Comparison of ENCODE assay signal across 10 cellular contexts in genomic region chr17:72977768-72978417, GRCh38.
A peak's percentile ranks its signal among the peaks of the same experiment; 100 is the strongest.
DNase-seq lines count a peak whose midpoint lies in the region; ATAC-seq and TF ChIP-seq lines count a peak whose summit lies in the region.
"Had no signal": no experiment of that assay in that cellular context is flagged by ENCODE, and none has a peak within 500 bp of the region (broad histone marks: within the 10 kb centered on the region; RNA-seq: fewer than 3 reads in every experiment).

No MANE protein-coding gene starts in this region.

- no peaks in the 10 kb centered on the region for H3K79me2 ChIP-seq in GM23248 (ENCODE audit: insufficient read depth)

- no peaks in the 10 kb centered on the region for H4K20me1 ChIP-seq in GM23248 (ENCODE audit: insufficient read depth)

- WGBS in GM23248 (ENCODE audit: low coverage in 1 of 2, low lambda C conversion rate in 2 of 2, missing lambda C conversion rate in 2 of 2), 2 experiments = 92 to 93% methylated on average over 20 of the region's 20 CpGs
- WGBS in testis, 2 donors = 83 to 84% methylated on average over 20 of the region's 20 CpGs

- TF ChIP-seq CTCF in testis (IDR thresholded peaks at IDR 0.05) = no peak

- peak; percentile 16 for DNase-seq in GM23248
- DNase-seq in NOMO-1 treated with dmso at 0.1 percent for 144 hours (lab: John Stamatoyannopoulos, UW; ENCODE audit: unreplicated experiment) = peak; percentile 34
- DNase-seq in AML-193 (lab: John Stamatoyannopoulos, UW) = no peak
- no peak for DNase-seq in testis
- DNase-seq: stimulated activated CD4-positive, alpha-beta T cell treated with anti-CD3 and anti-CD28 coated beads, Interleukin-12 subunit alpha, Interleukin-12 subunit beta, amount 100 ng/mL, for 4 hours had no signal

- in situ Hi-C loops in GM23248 (cut with MboI) = loop anchor here (25.0 kb wide), 2 partner anchors 184 to 416 kb away; partner anchors contain the start of gene SSTR2

- H3K27ac ChIP-seq in GM23248 = peak overlapping the region; percentile 82; the same call in 1 of the 2 replicates
- no peak overlapping the region for H3K27ac ChIP-seq in duodenal mucosa (ENCODE audit: low read depth, low read length)
- peak overlapping the region; percentile 6 for H3K27ac ChIP-seq in rectal smooth muscle tissue (ENCODE audit: low read depth, low read length)
- peak overlapping the region in 1 of 2 donors; percentile 34 for H3K27ac ChIP-seq in testis

- H3K4me3 ChIP-seq in GM23248 (no peak overlapping the region), duodenal mucosa (ENCODE audit: low read depth in 1 of 2, low read length in 2 of 2) (peak overlapping the region; percentile 8 to 15), rectal smooth muscle tissue (ENCODE audit: low read length) (no peak overlapping the region), testis (no peak overlapping the region)

- no peak overlapping the region for H3K9ac ChIP-seq in GM23248
- H3K9ac ChIP-seq in duodenal mucosa (ENCODE audit: low read depth in 1 of 2, low read length in 2 of 2) = peak overlapping the region; percentile 13 to 42
- H3K9ac ChIP-seq in rectal smooth muscle tissue (ENCODE audit: low read length) = no peak overlapping the region

- peaks cover 17% of the 10 kb centered on the region for H3F3A ChIP-seq in GM23248 (ENCODE audit: insufficient read depth)

- intact Hi-C loops in testis (cut with DNase I; ENCODE audit: low total_unique reads) = no loop called here

- no peak overlapping the region for H2AFZ ChIP-seq in GM23248

- H3K4me1 ChIP-seq in GM23248 (ENCODE audit: insufficient read depth) (peaks cover 13% of the 10 kb centered on the region), duodenal mucosa (ENCODE audit: control insufficient read depth in 1 of 2, insufficient read depth in 2 of 2, low read length in 2 of 2) (peaks cover 19 to 20% of the 10 kb centered on the region in 2 donors), rectal smooth muscle tissue (ENCODE audit: control insufficient read depth, insufficient read depth, low read length) (peaks cover 7% of the 10 kb centered on the region), testis (peaks cover 11% of the 10 kb centered on the region)

- no peaks in the 10 kb centered on the region for H3K36me3 ChIP-seq in GM23248 (ENCODE audit: low read depth)
- H3K36me3 ChIP-seq in duodenal mucosa (ENCODE audit: control insufficient read depth in 1 of 2, insufficient read depth in 2 of 2, low read length in 2 of 2) = no peaks in the 10 kb centered on the region
- no peaks in the 10 kb centered on the region for H3K36me3 ChIP-seq in rectal smooth muscle tissue (ENCODE audit: control insufficient read depth, insufficient read depth, low read length)
- H3K36me3 ChIP-seq in testis (ENCODE audit: low read depth, missing control alignments) = no peaks in the 10 kb centered on the region
- H3K36me3 ChIP-seq: thoracic aorta had no signal

- H3K9me2 ChIP-seq in GM23248 (ENCODE audit: insufficient read depth) = no peaks in the 10 kb centered on the region

- no peak for TF ChIP-seq POLR2A in testis (IDR thresholded peaks at IDR 0.05)

- ATAC-seq in HG02870 (IDR thresholded peaks at IDR 0.05; ENCODE audit: unreplicated experiment) (no peak), GM21526 (IDR thresholded peaks at IDR 0.05; ENCODE audit: low FRiP score, unreplicated experiment) (no peak)

- H3K4me2 ChIP-seq in GM23248 (ENCODE audit: unreplicated experiment) = peak overlapping the region; percentile 40

- H3K27me3 ChIP-seq in GM23248 (replicated peaks; ENCODE audit: insufficient read depth) = no peaks in the 10 kb centered on the region
- no peaks in the 10 kb centered on the region for H3K27me3 ChIP-seq in duodenal mucosa (ENCODE audit: control insufficient read depth in 1 of 2, insufficient read depth in 2 of 2, low read length in 2 of 2)
- no peaks in the 10 kb centered on the region for H3K27me3 ChIP-seq in rectal smooth muscle tissue (ENCODE audit: control insufficient read depth, insufficient read depth, low read length)
- no peaks in the 10 kb centered on the region for H3K27me3 ChIP-seq in testis

- H3K9me3 ChIP-seq in GM23248 (ENCODE audit: low read depth) (no peaks in the 10 kb centered on the region), duodenal mucosa (ENCODE audit: control insufficient read depth in 1 of 2, low read length in 2 of 2) (no peaks in the 10 kb centered on the region), testis (no peaks in the 10 kb centered on the region)
- H3K9me3 ChIP-seq: thoracic aorta had no signal

Comparison
In these comparisons a context has a peak if more than half of its experiments do, and no peak if none do; other contexts are left out.
1. DNase-seq: peak in GM23248 (single experiment) and NOMO-1 treated with dmso at 0.1 percent for 144 hours (single experiment); none in AML-193 (0 of 2) and testis (single experiment).
2. H3K4me3 ChIP-seq: peak in duodenal mucosa (2 of 2); none in GM23248 (single experiment), rectal smooth muscle tissue (single experiment) and testis (0 of 2).
3. H3K9ac ChIP-seq: peak in duodenal mucosa (2 of 2); none in GM23248 (single experiment) and rectal smooth muscle tissue (single experiment).